Comparison of ENCODE assay signal across 1 cellular context in the genomic region with DNA sequence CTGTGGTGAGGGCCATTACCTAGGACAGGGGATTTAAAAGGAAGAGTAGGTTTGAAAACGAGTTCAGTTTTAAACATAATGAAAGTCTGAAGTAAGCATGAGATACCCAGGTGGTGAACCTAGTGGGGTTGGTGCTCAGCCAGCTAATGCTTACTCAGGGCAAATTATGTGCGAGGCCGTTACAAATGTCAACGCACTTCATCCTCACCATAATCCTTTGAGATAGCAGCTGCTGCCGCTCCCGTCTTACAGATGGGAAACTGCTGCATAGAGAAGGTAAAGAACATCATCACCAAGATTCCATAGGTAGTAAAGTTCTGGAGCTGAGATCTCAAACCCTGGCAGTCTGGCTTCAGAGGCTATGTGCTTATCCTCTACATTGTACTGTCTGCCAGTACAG.
TF ChIP-seq lines count a peak whose summit lies in the region.

No MANE protein-coding gene starts in this region.

TF ChIP-seq in HepG2, 621 proteins besides CTCF, POLR2A, EP300 and RAD21 (continued from another document):
- TF ChIP-seq GPBP1L1 (CRISPR knock-in tag; IDR thresholded peaks at IDR 0.05) (no peak), KMT2A (CRISPR knock-in tag; IDR thresholded peaks at IDR 0.05) (no peak), SNRNP70 (IDR thresholded peaks at IDR 0.05; ENCODE audit: low read depth, low read length) (no peak), SSRP1 (CRISPR knock-in tag; IDR thresholded peaks at IDR 0.05) (no peak), ZFP37 (CRISPR knock-in tag; IDR thresholded peaks at IDR 0.05; ENCODE audit: borderline replicate concordance) (no peak), CREM (IDR thresholded peaks at IDR 0.05) (no peak), CREM (CRISPR knock-in tag; IDR thresholded peaks at IDR 0.05) (no peak)
- TF ChIP-seq, protein P1, sequence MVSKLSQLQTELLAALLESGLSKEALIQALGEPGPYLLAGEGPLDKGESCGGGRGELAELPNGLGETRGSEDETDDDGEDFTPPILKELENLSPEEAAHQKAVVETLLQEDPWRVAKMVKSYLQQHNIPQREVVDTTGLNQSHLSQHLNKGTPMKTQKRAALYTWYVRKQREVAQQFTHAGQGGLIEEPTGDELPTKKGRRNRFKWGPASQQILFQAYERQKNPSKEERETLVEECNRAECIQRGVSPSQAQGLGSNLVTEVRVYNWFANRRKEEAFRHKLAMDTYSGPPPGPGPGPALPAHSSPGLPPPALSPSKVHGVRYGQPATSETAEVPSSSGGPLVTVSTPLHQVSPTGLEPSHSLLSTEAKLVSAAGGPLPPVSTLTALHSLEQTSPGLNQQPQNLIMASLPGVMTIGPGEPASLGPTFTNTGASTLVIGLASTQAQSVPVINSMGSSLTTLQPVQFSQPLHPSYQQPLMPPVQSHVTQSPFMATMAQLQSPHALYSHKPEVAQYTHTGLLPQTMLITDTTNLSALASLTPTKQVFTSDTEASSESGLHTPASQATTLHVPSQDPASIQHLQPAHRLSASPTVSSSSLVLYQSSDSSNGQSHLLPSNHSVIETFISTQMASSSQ (IDR thresholded peaks at IDR 0.05; ENCODE audit: low read depth): no peak
- TF ChIP-seq, protein P1 (CRISPR knock-in tag; IDR thresholded peaks at IDR 0.05; ENCODE audit: borderline replicate concordance): no peak
